ENCODE assay signal across 8 cellular contexts in genomic region chr4:38672247-38673071, GRCh38. TPM values are rescaled to one million over a fixed set of nuclear protein-coding genes. Genes with fewer than 3 reads are reported as not detected.
A peak's percentile ranks its signal among the peaks of the same experiment; 100 is the strongest.
DNase-seq lines count a peak whose midpoint lies in the region; ATAC-seq, FAIRE-seq and TF ChIP-seq lines count a peak whose summit lies in the region.

No MANE protein-coding gene starts in this region.

- ATAC-seq in GM18517 (IDR thresholded peaks at IDR 0.05; ENCODE audit: unreplicated experiment): no peak

- H2AFZ ChIP-seq in PC-9 (no peak overlapping the region), endothelial cell of umbilical vein (ENCODE audit: low read depth, low read length) (no peak overlapping the region)

- no peaks in the 10 kb centered on the region for H3K9me3 Mint-ChIP-seq in nephron progenitor cell

- CTCF ChIA-PET in PC-9 (lab: Charles Lee) (no interaction called here), endothelial cell of umbilical vein (lab: Charles Lee) (interaction anchor here (0.6 to 3.2 kb wide), 5 partner anchors 9 to 604 kb away, joined by 3 to 20 read pairs (median 4); no protein-coding TSS in a partner anchor)

- peaks cover 8% of the 10 kb centered on the region for H3K36me3 Mint-ChIP-seq in nephron progenitor cell (ENCODE audit: low read depth)

- H3K79me2 ChIP-seq in PC-9 (ENCODE audit: low read depth) (peaks cover 100% of the 10 kb centered on the region), endothelial cell of umbilical vein (ENCODE audit: control insufficient read depth, insufficient read depth, low read length) (peaks cover 96% of the 10 kb centered on the region)

- H3F3A ChIP-seq in PC-9 (ENCODE audit: insufficient read depth, low read depth): peaks cover 74% of the 10 kb centered on the region

- peak overlapping the region; percentile 62 for H3K4me3 Mint-ChIP-seq in nephron progenitor cell

- FAIRE-seq in endothelial cell of umbilical vein (lab: Jason Lieb, UNC): no peak

- POLR2A ChIA-PET in PC-9 (lab: Charles Lee; ENCODE audit: unreplicated experiment): no interaction called here
- POLR2A ChIA-PET in endothelial cell of umbilical vein (lab: Charles Lee): no interaction called here

- H4K20me1 ChIP-seq in PC-9 (ENCODE audit: insufficient read depth) (peaks cover 32% of the 10 kb centered on the region), endothelial cell of umbilical vein (replicated peaks; ENCODE audit: control insufficient read depth, extremely low read depth, insufficient read depth, low read length) (no peaks in the 10 kb centered on the region)

- H3K4me1 ChIP-seq in PC-9 (replicated peaks; ENCODE audit: insufficient read depth) (peaks cover 87% of the 10 kb centered on the region), endothelial cell of umbilical vein (ENCODE audit: control insufficient read depth, extremely low read depth, insufficient read depth, low read length) (peaks cover 83% of the 10 kb centered on the region)

- peak; percentile 12 for DNase-seq in Ammon's horn (ENCODE audit: low spot score)
- no peak for DNase-seq in PC-9
- DNase-seq in endothelial cell of umbilical vein (ENCODE audit: low read depth, low spot score): no peak
- DNase-seq in nephron progenitor cell: peak; percentile 52
- no peak for DNase-seq in NCI-H2171 treated with DMSO at 0.1 percent for 48 hours (lab: John Stamatoyannopoulos, UW)
- no peak for DNase-seq in cortex of kidney (lab: John Stamatoyannopoulos, UW)
- no peak for DNase-seq in NCI-H2196 treated with DMSO at 0.1 percent for 48 hours (lab: John Stamatoyannopoulos, UW; ENCODE audit: unreplicated experiment)

- H3K27me3 Mint-ChIP-seq in nephron progenitor cell (ENCODE audit: low read depth, poor library complexity): no peaks in the 10 kb centered on the region

- H3K4me2 ChIP-seq in PC-9 (peak overlapping the region; percentile 72), endothelial cell of umbilical vein (ENCODE audit: insufficient read depth, low read length) (peak overlapping the region; percentile 37)

- peak overlapping the region; percentile 35; the same call in 1 of the 2 replicates for H3K4me3 ChIP-seq in PC-9
- no peak overlapping the region for H3K4me3 ChIP-seq in endothelial cell of umbilical vein (replicated peaks in 1 of 3; ENCODE audit: insufficient read depth in 1 of 3, low read depth in 1 of 3, low read length in 3 of 3)

- H3K9ac ChIP-seq in endothelial cell of umbilical vein (replicated peaks; ENCODE audit: extremely low read depth, insufficient read depth, low read length): no peak overlapping the region

- intact Hi-C loops in PC-9 (cut with micrococcal nuclease; ENCODE audit: unreplicated experiment) (loop anchor here (1.0 to 5.0 kb wide), 4 partner anchors 300 to 442 kb away; no protein-coding TSS in a partner anchor), endothelial cell of umbilical vein (cut with micrococcal nuclease) (no loop called here)

- TF ChIP-seq CTCF in PC-9 (conservative IDR thresholded peaks at IDR 0.05) (no peak), endothelial cell of umbilical vein (IDR thresholded peaks at IDR 0.05; ENCODE audit: extremely low read depth in 1 of 2, insufficient read depth in 1 of 2, low read depth in 1 of 2, low read length in 2 of 2) (no peak), nephron progenitor cell (IDR thresholded peaks at IDR 0.05) (no peak)

- BruUV-seq in PC-9 (replicated peaks; lab: Mats Ljungman, UMichigan) (no TSS peak), endothelial cell of umbilical vein (replicated peaks; lab: Mats Ljungman, UMichigan) (no TSS peak)

- H3K4me1 Mint-ChIP-seq in nephron progenitor cell: peaks cover 92% of the 10 kb centered on the region

- H3K27me3 ChIP-seq in PC-9 (ENCODE audit: insufficient read depth, low read depth) (no peaks in the 10 kb centered on the region), endothelial cell of umbilical vein (ENCODE audit: control insufficient read depth in 2 of 2, insufficient read depth in 2 of 2, low read length in 2 of 2) (no peaks in the 10 kb centered on the region)

- dilution Hi-C loops in endothelial cell of umbilical vein (cut with MboI; ENCODE audit: extremely low pct_ligation_motif_present, low sequenced_read_pairs): loop anchor here (25.0 kb wide), 1 partner anchor 510 kb away; no protein-coding TSS in a partner anchor

- peak overlapping the region; percentile 85 for H3K27ac Mint-ChIP-seq in nephron progenitor cell

- no peaks in the 10 kb centered on the region for H3K9me1 ChIP-seq in endothelial cell of umbilical vein (replicated peaks; ENCODE audit: control insufficient read depth, extremely low read depth, insufficient read depth, low read length)

- H3K9me3 ChIP-seq in PC-9 (ENCODE audit: insufficient read depth, low read depth) (no peaks in the 10 kb centered on the region), endothelial cell of umbilical vein (replicated peaks; ENCODE audit: control insufficient read depth, insufficient read depth, low read length) (no peaks in the 10 kb centered on the region)

- no peak for TF ChIP-seq POLR2A in endothelial cell of umbilical vein (IDR thresholded peaks at IDR 0.05; ENCODE audit: low read depth, low read length)

- no peaks in the 10 kb centered on the region for H3K9me2 ChIP-seq in PC-9 (ENCODE audit: insufficient read depth)

- peak overlapping the region; percentile 74 for H3K27ac ChIP-seq in PC-9
- H3K27ac ChIP-seq in endothelial cell of umbilical vein (ENCODE audit: insufficient read depth, low read depth, low read length): peak overlapping the region; percentile 39

- H3K36me3 ChIP-seq in PC-9 (ENCODE audit: low read depth): peaks cover 17% of the 10 kb centered on the region; the same call in 1 of the 2 replicates
- H3K36me3 ChIP-seq in endothelial cell of umbilical vein (ENCODE audit: control insufficient read depth in 2 of 2, extremely low read depth in 1 of 2, insufficient read depth in 2 of 2, low read length in 2 of 2): no peaks in the 10 kb centered on the region

TF ChIP-seq in endothelial cell of umbilical vein, 7 proteins besides CTCF, POLR2A, EP300 and RAD21:
- TF ChIP-seq MAX (IDR thresholded peaks at IDR 0.05; ENCODE audit: insufficient read depth, insufficient read length) (no peak), FOS (IDR thresholded peaks at IDR 0.05; ENCODE audit: borderline replicate concordance, insufficient read depth, low read length) (no peak), POLR2AphosphoS5 (IDR thresholded peaks at IDR 0.05; ENCODE audit: insufficient read depth, low read depth, low read length) (no peak), EZH2 (IDR thresholded peaks at IDR 0.05; ENCODE audit: borderline replicate concordance, low read depth, low read length, severe bottlenecking) (no peak), GATA2 (IDR thresholded peaks at IDR 0.05; ENCODE audit: insufficient read depth, insufficient read length, low read depth, low read length) (no peak), MYC (IDR thresholded peaks at IDR 0.05; ENCODE audit: low read depth, low read length) (no peak), JUN (IDR thresholded peaks at IDR 0.05; ENCODE audit: borderline replicate concordance, insufficient read depth, insufficient read length, low read depth) (no peak)

RNA-seq across cellular contexts. Expression of gene KLF3, which starts 8.5 kb away (rescaled TPM):
- total RNA-seq in PC-9 (2021): 33.1 and 37.5 TPM in 2 replicates
- total RNA-seq in endothelial cell of umbilical vein: 50.5 and 51.8 TPM in 2 replicates
- polyA plus RNA-seq in endothelial cell of umbilical vein: 23.7 and 27.7 TPM in 2 replicates
- 23.0 and 24.0 TPM in 2 replicates for polyA plus RNA-seq in endothelial cell of umbilical vein (2011; cell fraction: cytosol; rRNA removed)
- polyA plus RNA-seq in endothelial cell of umbilical vein (2011; cell fraction: nucleus; rRNA removed): 60.4 and 62.4 TPM in 2 replicates
- 22.7 and 26.3 TPM in 2 replicates for polyA plus RNA-seq in endothelial cell of umbilical vein (2012)
- polyA minus RNA-seq in endothelial cell of umbilical vein: 80.9 and 81.2 TPM in 2 replicates
- polyA minus RNA-seq in endothelial cell of umbilical vein (2011; cell fraction: cytosol; rRNA and poly(A)+ RNA removed): 11.0 TPM
- polyA minus RNA-seq in endothelial cell of umbilical vein (2011; cell fraction: nucleus; rRNA and poly(A)+ RNA removed): 203 and 233 TPM in 2 replicates

Comparison
In these comparisons a context has a peak if more than half of its experiments do, and no peak if none do; other contexts are left out.
1. DNase-seq: peak in Ammon's horn (single experiment) and nephron progenitor cell (single experiment); none in PC-9 (0 of 2), endothelial cell of umbilical vein (single experiment), NCI-H2171 treated with DMSO at 0.1 percent for 48 hours (single experiment), cortex of kidney (single experiment) and NCI-H2196 treated with DMSO at 0.1 percent for 48 hours (single experiment).